ENCODE assay signal across 19 cellular contexts in the genomic region with DNA sequence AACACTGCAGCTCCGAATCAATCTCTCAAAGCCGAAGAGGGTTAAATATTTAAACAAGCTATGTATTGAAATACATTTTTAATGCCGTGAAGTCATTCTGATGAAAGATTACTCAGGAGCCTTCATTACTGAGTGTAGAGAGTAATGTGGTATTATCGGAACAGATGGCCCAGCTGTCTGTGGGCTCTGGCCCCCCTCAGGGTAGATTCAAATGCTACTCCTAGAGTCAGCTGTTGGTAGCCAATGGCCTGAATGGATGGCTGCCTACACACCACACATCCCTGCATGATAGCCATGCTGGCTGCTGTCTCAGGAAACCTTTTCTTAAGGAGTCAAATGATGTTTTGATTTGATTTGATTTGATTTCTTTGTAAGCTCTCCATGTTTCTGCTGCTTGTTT.
"Had no signal": no experiment of that assay in that cellular context is flagged by ENCODE, and none has a peak within 500 bp of the region (broad histone marks: within the 10 kb centered on the region; RNA-seq: fewer than 3 reads in every experiment).

No MANE protein-coding gene starts in this region.

- H3K27me3 ChIP-seq: body of pancreas, esophagus muscularis mucosa, left lung had no signal

- H3K4me1 Mint-ChIP-seq: activated CD4-positive, alpha-beta T cell treated with anti-CD3 and anti-CD28 coated beads, Interleukin-2, amount 10 ng/mL, durations not matched to agents 24 days and 14 days; memory B cell; naive thymus-derived CD4-positive, alpha-beta T cell had no signal

- H3K27ac Mint-ChIP-seq: activated CD4-positive, alpha-beta T cell treated with anti-CD3 and anti-CD28 coated beads, Interleukin-2, amount 10 ng/mL, durations not matched to agents 24 days and 14 days; activated naive CD8-positive, alpha-beta T cell; memory B cell; naive thymus-derived CD4-positive, alpha-beta T cell had no signal

- H3K9me3 Mint-ChIP-seq: activated CD4-positive, alpha-beta T cell treated with anti-CD3 and anti-CD28 coated beads, Interleukin-2, amount 10 ng/mL, durations not matched to agents 24 days and 14 days had no signal

- H3K4me3 ChIP-seq: body of pancreas, esophagus muscularis mucosa, left lung, mucosa of descending colon, pancreas had no signal

- DNase-seq: activated CD4-positive, alpha-beta T cell treated with anti-CD3 and anti-CD28 coated beads, Interleukin-2, amount 10 ng/mL, durations not matched to agents 24 days and 14 days; activated CD4-positive, CD25-positive, alpha-beta regulatory T cell; activated gamma-delta T cell treated with Interleukin-2 at 50 U/mL for 16 hours; amygdala; body of pancreas; central memory CD4-positive, alpha-beta T cell; cortex of kidney; effector CD4-positive, alpha-beta T cell; hippocampal formation; kidney; left lung; mucosa of descending colon; naive thymus-derived CD4-positive, alpha-beta T cell; pancreas; stimulated activated CD4-positive, alpha-beta T cell treated with anti-CD3 and anti-CD28 coated beads, Interleukin-12 subunit alpha, Interleukin-12 subunit beta, amount 100 ng/mL, for 4 hours; stimulated activated CD4-positive, alpha-beta T cell treated with anti-CD3 and anti-CD28 coated beads, Interleukin-2, amount 100 ng/mL, for 24 hours had no signal

- H3K4me1 ChIP-seq: body of pancreas, esophagus muscularis mucosa, left lung, pancreas had no signal

- H3K4me3 Mint-ChIP-seq: activated CD4-positive, alpha-beta T cell treated with anti-CD3 and anti-CD28 coated beads, Interleukin-2, amount 10 ng/mL, durations not matched to agents 24 days and 14 days; activated naive CD8-positive, alpha-beta T cell; memory B cell; naive thymus-derived CD4-positive, alpha-beta T cell had no signal

- ATAC-seq: body of pancreas; left lung; mucosa of descending colon; naive thymus-derived CD4-positive, alpha-beta T cell; pancreas had no signal

- H3K9me3 ChIP-seq: body of pancreas, esophagus muscularis mucosa, left lung, pancreas had no signal

- H3K36me3 ChIP-seq: esophagus muscularis mucosa, left lung, pancreas had no signal

- H3K27ac ChIP-seq: body of pancreas, esophagus muscularis mucosa, left lung, pancreas had no signal

- H3K36me3 Mint-ChIP-seq: activated naive CD8-positive, alpha-beta T cell; memory B cell had no signal

- H3K27me3 Mint-ChIP-seq: activated CD4-positive, alpha-beta T cell treated with anti-CD3 and anti-CD28 coated beads, Interleukin-2, amount 10 ng/mL, durations not matched to agents 24 days and 14 days; activated naive CD8-positive, alpha-beta T cell; memory B cell had no signal
